ENCODE assay signal across 8 cellular contexts in the genomic region with DNA sequence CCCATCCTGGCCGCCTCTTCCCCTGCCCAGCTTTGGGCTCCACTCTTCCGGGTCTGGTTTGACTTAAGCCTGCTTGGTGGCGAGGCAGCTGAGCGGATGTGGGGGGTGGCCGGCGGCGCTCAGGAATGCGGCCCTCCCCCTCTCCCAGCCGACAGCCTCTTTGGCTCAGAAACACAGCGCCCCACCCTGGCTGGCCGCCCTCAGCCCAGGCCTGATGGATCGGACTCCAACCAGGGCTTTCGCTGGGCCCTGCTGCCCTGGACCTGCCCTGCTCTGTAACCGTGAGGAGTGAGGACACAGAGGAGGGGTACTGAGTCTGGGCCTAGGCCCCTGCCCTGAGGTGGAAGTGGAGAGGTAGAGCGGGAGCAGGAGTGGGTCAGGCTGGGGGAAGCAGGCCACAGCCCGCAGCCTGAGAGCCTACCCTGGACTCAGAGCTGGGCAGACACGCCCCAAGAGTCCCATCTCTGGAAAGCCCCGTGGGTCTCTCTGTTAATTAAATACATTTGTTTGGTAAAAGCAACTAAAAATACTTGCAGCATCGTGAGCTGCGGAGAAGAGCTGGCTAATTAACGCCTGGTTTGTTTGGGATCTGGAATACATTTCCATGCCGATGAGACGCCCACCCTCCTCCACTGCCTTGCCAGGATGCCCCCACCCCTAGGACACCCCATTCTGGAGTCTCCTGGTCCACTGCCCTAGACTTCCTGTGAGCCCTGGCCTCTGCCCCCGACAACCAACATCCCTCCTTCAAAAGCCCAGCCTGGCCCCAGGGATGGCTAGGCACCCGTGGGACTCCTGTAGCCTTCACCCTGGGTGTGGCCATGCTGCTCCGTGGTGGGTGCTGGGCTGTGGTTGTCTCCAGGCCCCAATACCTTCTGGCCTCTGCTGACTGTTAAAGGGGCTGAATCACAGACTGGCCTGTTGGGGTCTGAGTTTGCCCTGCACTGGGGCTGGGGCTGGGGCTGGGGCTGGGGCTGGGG. TPM values are rescaled to one million over a fixed set of nuclear protein-coding genes. Genes with fewer than 3 reads are reported as not detected.
DNase-seq lines count a peak whose midpoint lies in the region; ATAC-seq, FAIRE-seq and TF ChIP-seq lines count a peak whose summit lies in the region.

No MANE protein-coding gene starts in this region.

- H3K4me2 ChIP-seq in endothelial cell of umbilical vein (ENCODE audit: insufficient read depth, low read length) (peak overlapping the region; percentile 5), mesendoderm (ENCODE audit: low read length) (no peak overlapping the region)

- H2AK5ac ChIP-seq in mesendoderm (ENCODE audit: low read length): no peak overlapping the region

- peak overlapping the region; percentile 2 for H3K9ac ChIP-seq in endothelial cell of umbilical vein (replicated peaks; ENCODE audit: extremely low read depth, insufficient read depth, low read length)
- H3K9ac ChIP-seq in mesendoderm (ENCODE audit: low read length): peak overlapping the region; percentile 75

- H3K79me2 ChIP-seq in endothelial cell of umbilical vein (ENCODE audit: control insufficient read depth, insufficient read depth, low read length) (no peaks in the 10 kb centered on the region), mesendoderm (ENCODE audit: control insufficient read depth, insufficient read depth, low read length) (peaks cover 8% of the 10 kb centered on the region)

- no peaks in the 10 kb centered on the region for H3K9me1 ChIP-seq in endothelial cell of umbilical vein (replicated peaks; ENCODE audit: control insufficient read depth, extremely low read depth, insufficient read depth, low read length)

- peak overlapping the region; percentile 90 for H3K56ac ChIP-seq in mesendoderm (ENCODE audit: low read length)

- no peaks in the 10 kb centered on the region for H3K27me3 Mint-ChIP-seq in activated naive CD8-positive, alpha-beta T cell treated with anti-CD3 and anti-CD28 coated beads, Interleukin-2, amount 10 ng/mL, durations not matched to agents 7 days and 5 days
- H3K27me3 Mint-ChIP-seq in activated naive CD8-positive, alpha-beta T cell treated with anti-CD3 and anti-CD28 coated beads, Interleukin-2, amount 50 U/mL, for 24 hours: no peaks in the 10 kb centered on the region

- no peak for DNase-seq in activated naive CD8-positive, alpha-beta T cell treated with anti-CD3 and anti-CD28 coated beads, Interleukin-2, amount 10 ng/mL, durations not matched to agents 7 days and 5 days
- DNase-seq in activated naive CD8-positive, alpha-beta T cell treated with anti-CD3 and anti-CD28 coated beads, Interleukin-2, amount 50 U/mL, for 24 hours: no peak
- DNase-seq in endothelial cell of umbilical vein (ENCODE audit: low read depth, low spot score) (peak; percentile 83), mesendoderm (peak; percentile 96), ureter (ENCODE audit: low spot score) (peak; percentile 88)
- no peak for DNase-seq in stimulated activated naive CD4-positive, alpha-beta T cell treated with Interleukin-2 at 50 U/mL for 16 hours (lab: John Stamatoyannopoulos, UW)
- DNase-seq in activated T-cell treated with anti-CD3 and anti-CD28 coated beads, Interleukin-2, amount 50 U/mL, for 1 hour: no peak

- POLR2A ChIA-PET in activated naive CD8-positive, alpha-beta T cell treated with anti-CD3 and anti-CD28 coated beads, Interleukin-2, amount 10 ng/mL, durations not matched to agents 7 days and 5 days (lab: Charles Lee): no interaction called here
- POLR2A ChIA-PET in endothelial cell of umbilical vein (lab: Charles Lee): no interaction called here

- peak overlapping the region; percentile 73 for H2BK5ac ChIP-seq in mesendoderm (ENCODE audit: low read length)

- peak overlapping the region; percentile 40 for H3K18ac ChIP-seq in mesendoderm (ENCODE audit: low read length)

- dilution Hi-C loops in endothelial cell of umbilical vein (cut with MboI; ENCODE audit: extremely low pct_ligation_motif_present, low sequenced_read_pairs): no loop called here

- ATAC-seq in activated naive CD8-positive, alpha-beta T cell treated with anti-CD3 and anti-CD28 coated beads, Interleukin-2, amount 10 ng/mL, durations not matched to agents 7 days and 5 days (ENCODE audit: low read depth): peak; percentile 24
- ATAC-seq in activated naive CD8-positive, alpha-beta T cell treated with anti-CD3 and anti-CD28 coated beads, Interleukin-2, amount 50 U/mL, for 24 hours: no peak
- no peak for ATAC-seq in GM18517 (IDR thresholded peaks at IDR 0.05; ENCODE audit: unreplicated experiment)

- H3K36me3 ChIP-seq in endothelial cell of umbilical vein (ENCODE audit: control insufficient read depth in 2 of 2, extremely low read depth in 1 of 2, insufficient read depth in 2 of 2, low read length in 2 of 2) (no peaks in the 10 kb centered on the region), mesendoderm (ENCODE audit: control insufficient read depth, insufficient read depth, low read length) (no peaks in the 10 kb centered on the region)

- peaks cover 19% of the 10 kb centered on the region for H3K79me1 ChIP-seq in mesendoderm (ENCODE audit: low read length)

- H3K27ac ChIP-seq in endothelial cell of umbilical vein (ENCODE audit: insufficient read depth, low read depth, low read length) (peak overlapping the region; percentile 50), mesendoderm (ENCODE audit: low read depth, low read length) (peak overlapping the region; percentile 4)

- BruUV-seq in endothelial cell of umbilical vein (replicated peaks; lab: Mats Ljungman, UMichigan): no TSS peak

- no peak overlapping the region for H2BK120ac ChIP-seq in mesendoderm (ENCODE audit: low read depth, low read length)

- no peaks in the 10 kb centered on the region for H4K20me1 ChIP-seq in endothelial cell of umbilical vein (replicated peaks; ENCODE audit: control insufficient read depth, extremely low read depth, insufficient read depth, low read length)

- no peak overlapping the region for H2BK15ac ChIP-seq in mesendoderm (replicated peaks; ENCODE audit: low read depth)

- H3K4me1 ChIP-seq in endothelial cell of umbilical vein (ENCODE audit: control insufficient read depth, extremely low read depth, insufficient read depth, low read length) (peaks cover 11% of the 10 kb centered on the region), mesendoderm (ENCODE audit: control insufficient read depth, low read depth, low read length) (peaks cover 9% of the 10 kb centered on the region)

- no peak overlapping the region for H4K8ac ChIP-seq in mesendoderm (ENCODE audit: low read depth, low read length)

- FAIRE-seq in endothelial cell of umbilical vein (lab: Jason Lieb, UNC): peak; percentile 83

- peak; percentile 32 for TF ChIP-seq POLR2A in endothelial cell of umbilical vein (IDR thresholded peaks at IDR 0.05; ENCODE audit: low read depth, low read length)

- no peaks in the 10 kb centered on the region for H3K36me3 Mint-ChIP-seq in activated naive CD8-positive, alpha-beta T cell treated with anti-CD3 and anti-CD28 coated beads, Interleukin-2, amount 10 ng/mL, durations not matched to agents 7 days and 5 days
- H3K36me3 Mint-ChIP-seq in activated naive CD8-positive, alpha-beta T cell treated with anti-CD3 and anti-CD28 coated beads, Interleukin-2, amount 50 U/mL, for 24 hours (ENCODE audit: low read depth): no peaks in the 10 kb centered on the region

- H2AFZ ChIP-seq in endothelial cell of umbilical vein (ENCODE audit: low read depth, low read length): peak overlapping the region; percentile 74

- H3K4me3 Mint-ChIP-seq in activated naive CD8-positive, alpha-beta T cell treated with anti-CD3 and anti-CD28 coated beads, Interleukin-2, amount 10 ng/mL, durations not matched to agents 7 days and 5 days: no peak overlapping the region
- H3K4me3 Mint-ChIP-seq in activated naive CD8-positive, alpha-beta T cell treated with anti-CD3 and anti-CD28 coated beads, Interleukin-2, amount 50 U/mL, for 24 hours: no peak overlapping the region

- no peaks in the 10 kb centered on the region for H3K9me3 ChIP-seq in endothelial cell of umbilical vein (replicated peaks; ENCODE audit: control insufficient read depth, insufficient read depth, low read length)

- no peak overlapping the region for H3K23ac ChIP-seq in mesendoderm (ENCODE audit: low read length)

- H3K27ac Mint-ChIP-seq in activated naive CD8-positive, alpha-beta T cell treated with anti-CD3 and anti-CD28 coated beads, Interleukin-2, amount 10 ng/mL, durations not matched to agents 7 days and 5 days: no peak overlapping the region
- no peak overlapping the region for H3K27ac Mint-ChIP-seq in activated naive CD8-positive, alpha-beta T cell treated with anti-CD3 and anti-CD28 coated beads, Interleukin-2, amount 50 U/mL, for 24 hours

- peak; percentile 74 to 82 for TF ChIP-seq CTCF in endothelial cell of umbilical vein (IDR thresholded peaks at IDR 0.05; ENCODE audit: extremely low read depth in 1 of 2, insufficient read depth in 1 of 2, low read depth in 1 of 2, low read length in 2 of 2)

- intact Hi-C loops in endothelial cell of umbilical vein (cut with micrococcal nuclease): loop anchor here (1.0 to 10.0 kb wide), 6 partner anchors 20 to 478 kb away; a partner anchor contains a TSS

- no CpG with 5 or more reads among the region's 26 CpGs for WGBS in mesendoderm (ENCODE audit: extremely low coverage, insufficient coverage, low lambda C conversion rate)

- no peaks in the 10 kb centered on the region for H3K9me3 Mint-ChIP-seq in activated naive CD8-positive, alpha-beta T cell treated with anti-CD3 and anti-CD28 coated beads, Interleukin-2, amount 10 ng/mL, durations not matched to agents 7 days and 5 days
- no peaks in the 10 kb centered on the region for H3K9me3 Mint-ChIP-seq in activated naive CD8-positive, alpha-beta T cell treated with anti-CD3 and anti-CD28 coated beads, Interleukin-2, amount 50 U/mL, for 24 hours

- CTCF ChIA-PET in endothelial cell of umbilical vein (lab: Charles Lee): interaction anchor here (0.6 to 2.6 kb wide), 15 partner anchors 8 to 447 kb away, joined by 3 to 25 read pairs (median 5); a partner anchor contains a TSS

- H4K5ac ChIP-seq in mesendoderm (ENCODE audit: low read length): no peak overlapping the region

- no peaks in the 10 kb centered on the region for H3K4me1 Mint-ChIP-seq in activated naive CD8-positive, alpha-beta T cell treated with anti-CD3 and anti-CD28 coated beads, Interleukin-2, amount 10 ng/mL, durations not matched to agents 7 days and 5 days
- H3K4me1 Mint-ChIP-seq in activated naive CD8-positive, alpha-beta T cell treated with anti-CD3 and anti-CD28 coated beads, Interleukin-2, amount 50 U/mL, for 24 hours: no peaks in the 10 kb centered on the region

- H3K4me3 ChIP-seq in endothelial cell of umbilical vein (replicated peaks in 1 of 3; ENCODE audit: insufficient read depth in 1 of 3, low read depth in 1 of 3, low read length in 3 of 3): no peak overlapping the region
- H3K4me3 ChIP-seq in mesendoderm (ENCODE audit: low read length): no peak overlapping the region

- no peak overlapping the region for H3K4ac ChIP-seq in mesendoderm (ENCODE audit: low read depth, low read length)

- H3K27me3 ChIP-seq in endothelial cell of umbilical vein (ENCODE audit: control insufficient read depth in 2 of 2, insufficient read depth in 2 of 2, low read length in 2 of 2) (no peaks in the 10 kb centered on the region), mesendoderm (ENCODE audit: insufficient read depth, low read length, poor library complexity) (no peaks in the 10 kb centered on the region)

RNA-seq across cellular contexts. Expression of a gene that starts 19.6 kb away (rescaled TPM):
- 1 to 10 TPM; 5.7 to 5.8 TPM for total RNA-seq in activated naive CD8-positive, alpha-beta T cell treated with anti-CD3 and anti-CD28 coated beads, Interleukin-2, amount 10 ng/mL, durations not matched to agents 7 days and 5 days
- total RNA-seq in endothelial cell of umbilical vein: 18.4 and 18.5 TPM in 2 replicates
- 14.1 and 18.2 TPM in 2 replicates for polyA plus RNA-seq in endothelial cell of umbilical vein
- 8.2 and 10.1 TPM in 2 replicates for polyA plus RNA-seq in endothelial cell of umbilical vein (2011; cell fraction: cytosol; rRNA removed)
- polyA plus RNA-seq in endothelial cell of umbilical vein (2011; cell fraction: nucleus; rRNA removed): 26.0 and 27.8 TPM in 2 replicates
- 13.4 and 14.5 TPM in 2 replicates for polyA plus RNA-seq in endothelial cell of umbilical vein (2012)
- polyA minus RNA-seq in endothelial cell of umbilical vein: 16.8 and 22.7 TPM in 2 replicates
- 10.3 TPM for polyA minus RNA-seq in endothelial cell of umbilical vein (2011; cell fraction: cytosol; rRNA and poly(A)+ RNA removed)
- polyA minus RNA-seq in endothelial cell of umbilical vein (2011; cell fraction: nucleus; rRNA and poly(A)+ RNA removed): 11.2 and 16.4 TPM in 2 replicates
- polyA plus RNA-seq in mesendoderm (2013, experiment 1 of 2): 23.2 TPM
- 22.8 TPM for polyA plus RNA-seq in mesendoderm (2013, experiment 2 of 2)
- 43.0 TPM for total RNA-seq in ureter

Comparison
In these comparisons a context has a peak if more than half of its experiments do, and no peak if none do; other contexts are left out.
1. DNase-seq: peak in endothelial cell of umbilical vein (single experiment), mesendoderm (single experiment) and ureter (single experiment); none in activated naive CD8-positive, alpha-beta T cell treated with anti-CD3 and anti-CD28 coated beads, Interleukin-2, amount 10 ng/mL, durations not matched to agents 7 days and 5 days (single experiment), activated naive CD8-positive, alpha-beta T cell treated with anti-CD3 and anti-CD28 coated beads, Interleukin-2, amount 50 U/mL, for 24 hours (single experiment), stimulated activated naive CD4-positive, alpha-beta T cell treated with Interleukin-2 at 50 U/mL for 16 hours (single experiment) and activated T-cell treated with anti-CD3 and anti-CD28 coated beads, Interleukin-2, amount 50 U/mL, for 1 hour (single experiment).